In the genomic region with DNA sequence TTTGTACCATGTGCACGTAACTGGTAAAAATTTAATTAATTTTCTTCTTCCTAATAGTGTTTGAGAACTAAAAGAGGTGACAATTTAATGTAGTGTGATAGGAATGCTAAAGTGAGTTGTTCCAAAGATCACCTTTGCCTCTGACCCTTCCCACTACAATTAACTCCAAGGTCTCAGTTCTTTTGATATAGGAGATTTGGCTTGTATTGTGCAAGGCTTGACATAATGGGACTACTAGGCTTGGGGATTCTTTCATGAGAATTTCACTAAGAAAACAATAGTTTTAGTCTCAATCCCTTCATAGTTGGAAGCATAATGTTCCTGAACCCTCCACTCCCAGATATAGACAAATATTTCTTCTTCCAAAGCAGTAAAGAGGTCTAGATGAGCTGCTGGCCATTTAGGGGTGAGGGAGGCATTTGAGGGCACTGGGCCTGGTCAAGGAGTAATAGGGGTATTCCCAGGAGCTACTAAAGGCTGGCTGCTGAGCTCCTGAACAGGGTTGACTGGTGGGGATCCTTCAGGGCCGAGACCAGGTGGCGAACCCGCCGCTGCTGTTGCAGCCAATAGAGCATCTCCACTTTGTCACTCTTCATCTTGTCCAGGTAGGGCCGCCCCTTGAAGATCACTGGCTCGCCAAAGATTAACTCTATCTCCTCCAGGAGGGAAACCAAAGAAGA, we compare ENCODE assay signal across 35 cellular contexts. TPM values are rescaled to one million over a fixed set of nuclear protein-coding genes. Genes with fewer than 3 reads are reported as not detected.
"Had no signal": no experiment of that assay in that cellular context is flagged by ENCODE, and none has a peak within 500 bp of the region (broad histone marks: within the 10 kb centered on the region; RNA-seq: fewer than 3 reads in every experiment).

No MANE protein-coding gene starts in this region.

- DNase-seq: activated CD4-positive, alpha-beta memory T cell treated with anti-CD3 and anti-CD28 coated beads for 36 hours; activated CD4-positive, alpha-beta T cell treated with anti-CD3 and anti-CD28 coated beads for 36 hours; activated CD4-positive, alpha-beta T cell treated with anti-CD3 and anti-CD28 coated beads, Interleukin-2, amount 10 ng/mL, durations not matched to agents 24 days and 14 days; activated CD4-positive, CD25-positive, alpha-beta regulatory T cell; activated CD4-positive, CD25-positive, alpha-beta regulatory T cell treated with anti-CD3 and anti-CD28 coated beads, Interleukin-2, amount 50 U/mL, for 72 hours; activated CD8-positive, alpha-beta memory T cell treated with anti-CD3 and anti-CD28 coated beads, Interleukin-2, amount 10 ng/mL, durations not matched to agents 7 days and 5 days; activated CD8-positive, alpha-beta memory T cell treated with anti-CD3 and anti-CD28 coated beads, Interleukin-2, amount 50 U/mL, for 4 hours; activated CD8-positive, alpha-beta T cell treated with anti-CD3 and anti-CD28 coated beads, Interleukin-2, amount 10 ng/mL, durations not matched to agents 7 days and 5 days; activated effector memory CD4-positive, alpha-beta T cell treated with anti-CD3 and anti-CD28 coated beads, Interleukin-2, amount 50 U/mL, for 16 hours; activated naive CD4-positive, alpha-beta T cell treated with anti-CD3 and anti-CD28 coated beads for 36 hours; activated naive CD8-positive, alpha-beta T cell treated with anti-CD3 and anti-CD28 coated beads for 36 hours; activated naive CD8-positive, alpha-beta T cell treated with anti-CD3 and anti-CD28 coated beads, Interleukin-2, amount 50 U/mL, for 24 hours; activated T-cell treated with anti-CD3 and anti-CD28 coated beads, Interleukin-2, amount 50 U/mL, for 1 hour; activated T-cell treated with anti-CD3 and anti-CD28 coated beads, Interleukin-2, amount 50 U/mL, for 48 hours; adrenal gland; amygdala; aorta; body of pancreas; caudate nucleus; cortex of kidney; dermis blood vessel endothelial cell; effector CD4-positive, alpha-beta T cell; effector memory CD8-positive, alpha-beta T cell; erythroblast; foreskin keratinocyte; gastrocnemius medialis; glutamatergic neuron; heart left ventricle; T-helper 2 cell had no signal

- H3K27me3 ChIP-seq: adrenal gland, body of pancreas, esophagus muscularis mucosa, gastrocnemius medialis, heart left ventricle had no signal

- H3K36me3 Mint-ChIP-seq: activated CD8-positive, alpha-beta memory T cell treated with anti-CD3 and anti-CD28 coated beads, Interleukin-2, amount 10 ng/mL, durations not matched to agents 7 days and 5 days; activated naive CD4-positive, alpha-beta T cell treated with anti-CD3 and anti-CD28 coated beads, Interleukin-2, amount 50 U/mL, for 24 hours had no signal

- H3K27ac ChIP-seq: adrenal gland, body of pancreas, esophagus muscularis mucosa, foreskin keratinocyte, gastrocnemius medialis, heart left ventricle had no signal

- ATAC-seq: activated CD4-positive, alpha-beta T cell treated with anti-CD3 and anti-CD28 coated beads for 36 hours; activated CD8-positive, alpha-beta memory T cell treated with anti-CD3 and anti-CD28 coated beads, Interleukin-2, amount 10 ng/mL, durations not matched to agents 7 days and 5 days; activated CD8-positive, alpha-beta T cell treated with anti-CD3 and anti-CD28 coated beads, Interleukin-2, amount 10 ng/mL, durations not matched to agents 7 days and 5 days; activated naive CD8-positive, alpha-beta T cell treated with anti-CD3 and anti-CD28 coated beads, Interleukin-2, amount 50 U/mL, for 24 hours; body of pancreas; effector memory CD8-positive, alpha-beta T cell; foreskin keratinocyte; gastrocnemius medialis; heart left ventricle had no signal

- FAIRE-seq: colon had no signal

- H3K9me3 Mint-ChIP-seq: activated CD4-positive, alpha-beta memory T cell treated with anti-CD3 and anti-CD28 coated beads for 36 hours; activated CD4-positive, alpha-beta T cell treated with anti-CD3 and anti-CD28 coated beads, Interleukin-2, amount 10 ng/mL, durations not matched to agents 24 days and 14 days; activated naive CD4-positive, alpha-beta T cell treated with anti-CD3 and anti-CD28 coated beads for 36 hours; activated naive CD4-positive, alpha-beta T cell treated with anti-CD3 and anti-CD28 coated beads, Interleukin-2, amount 50 U/mL, for 24 hours; activated naive CD8-positive, alpha-beta T cell treated with anti-CD3 and anti-CD28 coated beads for 36 hours; activated naive CD8-positive, alpha-beta T cell treated with anti-CD3 and anti-CD28 coated beads, Interleukin-2, amount 50 U/mL, for 24 hours; activated T-helper 1 cell treated with anti-CD3 and anti-CD28 coated beads, Interleukin-12 subunit alpha, Interleukin-12 subunit beta, Interleukin-2, Interleukin-4 antibody, amounts not matched to agents 30 ng/mL and 10 ng/mL and 1 ng/mL, durations not matched to agents 14 hours and 24 hours and 36 hours; activated T-helper 2 cell treated with anti-CD3 and anti-CD28 coated beads, Interferon-gamma antibody, Interleukin-2, Interleukin-4, amounts not matched to agents 10 μg/mL and 5 μg/mL and 100 μg/mL, durations not matched to agents 14 hours and 24 hours and 36 hours; effector memory CD8-positive, alpha-beta T cell had no signal

- H3K27me3 Mint-ChIP-seq: activated CD4-positive, alpha-beta memory T cell treated with anti-CD3 and anti-CD28 coated beads for 36 hours; activated CD4-positive, alpha-beta T cell treated with anti-CD3 and anti-CD28 coated beads for 36 hours; activated CD4-positive, alpha-beta T cell treated with anti-CD3 and anti-CD28 coated beads, Interleukin-2, amount 10 ng/mL, durations not matched to agents 24 days and 14 days; activated naive CD4-positive, alpha-beta T cell treated with anti-CD3 and anti-CD28 coated beads, Interleukin-2, amount 50 U/mL, for 24 hours; activated naive CD8-positive, alpha-beta T cell treated with anti-CD3 and anti-CD28 coated beads for 36 hours; activated naive CD8-positive, alpha-beta T cell treated with anti-CD3 and anti-CD28 coated beads, Interleukin-2, amount 50 U/mL, for 24 hours; effector memory CD8-positive, alpha-beta T cell had no signal

- H3K36me3 ChIP-seq: adrenal gland, esophagus muscularis mucosa, gastrocnemius medialis, heart left ventricle had no signal

- H3K4me3 Mint-ChIP-seq: activated CD4-positive, alpha-beta memory T cell treated with anti-CD3 and anti-CD28 coated beads for 36 hours; activated CD4-positive, alpha-beta T cell treated with anti-CD3 and anti-CD28 coated beads for 36 hours; activated CD4-positive, alpha-beta T cell treated with anti-CD3 and anti-CD28 coated beads, Interleukin-2, amount 10 ng/mL, durations not matched to agents 24 days and 14 days; activated CD8-positive, alpha-beta memory T cell treated with anti-CD3 and anti-CD28 coated beads, Interleukin-2, amount 10 ng/mL, durations not matched to agents 7 days and 5 days; activated CD8-positive, alpha-beta T cell treated with anti-CD3 and anti-CD28 coated beads, Interleukin-2, amount 10 ng/mL, durations not matched to agents 7 days and 5 days; activated naive CD4-positive, alpha-beta T cell treated with anti-CD3 and anti-CD28 coated beads for 36 hours; activated naive CD4-positive, alpha-beta T cell treated with anti-CD3 and anti-CD28 coated beads, Interleukin-2, amount 50 U/mL, for 24 hours; activated naive CD8-positive, alpha-beta T cell treated with anti-CD3 and anti-CD28 coated beads for 36 hours; activated naive CD8-positive, alpha-beta T cell treated with anti-CD3 and anti-CD28 coated beads, Interleukin-2, amount 50 U/mL, for 24 hours; activated T-helper 1 cell treated with anti-CD3 and anti-CD28 coated beads, Interleukin-12 subunit alpha, Interleukin-12 subunit beta, Interleukin-2, Interleukin-4 antibody, amounts not matched to agents 30 ng/mL and 10 ng/mL and 1 ng/mL, durations not matched to agents 14 hours and 24 hours and 36 hours; effector memory CD8-positive, alpha-beta T cell had no signal

- H3K9me3 ChIP-seq: adrenal gland, body of pancreas, esophagus muscularis mucosa, gastrocnemius medialis, heart left ventricle had no signal

- H3K4me3 ChIP-seq: adrenal gland, body of pancreas, esophagus muscularis mucosa, gastrocnemius medialis, heart left ventricle had no signal

- H3K4me1 ChIP-seq: foreskin keratinocyte had no signal

- H3K27ac Mint-ChIP-seq: activated CD4-positive, alpha-beta memory T cell treated with anti-CD3 and anti-CD28 coated beads for 36 hours; activated CD4-positive, alpha-beta T cell treated with anti-CD3 and anti-CD28 coated beads for 36 hours; activated CD4-positive, alpha-beta T cell treated with anti-CD3 and anti-CD28 coated beads, Interleukin-2, amount 10 ng/mL, durations not matched to agents 24 days and 14 days; activated CD8-positive, alpha-beta memory T cell treated with anti-CD3 and anti-CD28 coated beads, Interleukin-2, amount 10 ng/mL, durations not matched to agents 7 days and 5 days; activated CD8-positive, alpha-beta T cell treated with anti-CD3 and anti-CD28 coated beads, Interleukin-2, amount 10 ng/mL, durations not matched to agents 7 days and 5 days; activated naive CD4-positive, alpha-beta T cell treated with anti-CD3 and anti-CD28 coated beads for 36 hours; activated naive CD4-positive, alpha-beta T cell treated with anti-CD3 and anti-CD28 coated beads, Interleukin-2, amount 50 U/mL, for 24 hours; activated naive CD8-positive, alpha-beta T cell treated with anti-CD3 and anti-CD28 coated beads for 36 hours; activated naive CD8-positive, alpha-beta T cell treated with anti-CD3 and anti-CD28 coated beads, Interleukin-2, amount 50 U/mL, for 24 hours; activated T-helper 1 cell treated with anti-CD3 and anti-CD28 coated beads, Interleukin-12 subunit alpha, Interleukin-12 subunit beta, Interleukin-2, Interleukin-4 antibody, amounts not matched to agents 30 ng/mL and 10 ng/mL and 1 ng/mL, durations not matched to agents 14 hours and 24 hours and 36 hours; activated T-helper 2 cell treated with anti-CD3 and anti-CD28 coated beads, Interferon-gamma antibody, Interleukin-2, Interleukin-4, amounts not matched to agents 10 μg/mL and 5 μg/mL and 100 μg/mL, durations not matched to agents 14 hours and 24 hours and 36 hours had no signal

RNA-seq across cellular contexts. Expression of a gene that starts 21.7 kb away (rescaled TPM):
- total RNA-seq: chondrocyte had no signal

RNA-seq across cellular contexts. Expression of a gene that starts 43.4 kb away (rescaled TPM):
- total RNA-seq: activated CD8-positive, alpha-beta T cell treated with anti-CD3 and anti-CD28 coated beads, Interleukin-2, amount 10 ng/mL, durations not matched to agents 7 days and 5 days; body of pancreas; esophagus muscularis mucosa; foreskin keratinocyte; heart left ventricle had no signal
- polyA plus RNA-seq: aorta, foreskin keratinocyte had no signal
